ENCODE assay signal across 8 cellular contexts in genomic region chr1:88462481-88463261, GRCh38.
DNase-seq lines count a peak whose midpoint lies in the region; ATAC-seq, FAIRE-seq and TF ChIP-seq lines count a peak whose summit lies in the region.

No MANE protein-coding gene starts in this region.

- H3K27ac ChIP-seq in A673 (ENCODE audit: low read depth, low read length, poor library complexity, severe bottlenecking) (no peak overlapping the region), caudate nucleus (ENCODE audit: low read depth, low read length) (peak overlapping the region; percentile 83), kidney (ENCODE audit: low read depth in 2 of 2, low read length in 2 of 2) (no peak overlapping the region), stomach (peak overlapping the region; percentile 7 to 88 (median 84))

- no peak for TF ChIP-seq EP300 in stomach (IDR thresholded peaks at IDR 0.05)

- TF ChIP-seq CTCF in A673 (conservative IDR thresholded peaks at IDR 0.05; ENCODE audit: low read depth, low read length) (no peak), kidney (IDR thresholded peaks at IDR 0.05; ENCODE audit: borderline replicate concordance, extremely low read depth, insufficient read depth) (no peak), stomach (IDR thresholded peaks at IDR 0.05) (no peak)

- FAIRE-seq in kidney (lab: Jason Lieb, UNC), result no peak

- POLR2A ChIA-PET in A673 (lab: Charles Lee; ENCODE audit: low non-redundant PET), result interaction anchor here (0.6 kb wide), 1 partner anchor 570 kb away, joined by 4 read pairs; no protein-coding TSS in a partner anchor

- CTCF ChIA-PET in A673 (lab: Charles Lee), result interaction anchor here (0.6 kb wide), 1 partner anchor 282 kb away, joined by 3 read pairs; no protein-coding TSS in a partner anchor

- DNase-seq in A673 (ENCODE audit: low spot score) (peak; percentile 56), HuH-7.5 (ENCODE audit: low spot score) (peak; percentile 42), caudate nucleus (lab: John Stamatoyannopoulos, UW) (peak in 53 of 61 donors; percentile 17 to 88 (median 62)), kidney (peak; percentile 77), stomach (no peak), A172 (ENCODE audit: low spot score) (no peak)

- no peak overlapping the region for H3K9ac ChIP-seq in kidney (ENCODE audit: low read length in 2 of 2)

- BruUV-seq in A673 (replicated peaks; lab: Mats Ljungman, UMichigan), result no TSS peak

- no peak for TF ChIP-seq POLR2A in stomach (IDR thresholded peaks at IDR 0.05)

- WGBS in stomach, 5 donors, result 5 to 11% (median 7%) methylated on average over 34 to 70 of the region's 70 CpGs

- peaks cover 6% of the 10 kb centered on the region for H3K4me1 ChIP-seq in A673 (ENCODE audit: insufficient read depth, low read length, poor library complexity, severe bottlenecking)
- H3K4me1 ChIP-seq in kidney (ENCODE audit: control insufficient read depth in 1 of 2, insufficient read depth in 1 of 2, low read depth in 1 of 2, low read length in 2 of 2), result no peaks in the 10 kb centered on the region
- peaks cover 0 to 17% (median 5%) of the 10 kb centered on the region in 4 donors for H3K4me1 ChIP-seq in stomach

- H3K9me3 ChIP-seq in A673 (ENCODE audit: low read depth, low read length, poor library complexity, severe bottlenecking) (no peaks in the 10 kb centered on the region), kidney (ENCODE audit: control insufficient read depth in 1 of 2, low read length in 2 of 2) (no peaks in the 10 kb centered on the region), stomach (peaks cover 0 to 11% (median 7%) of the 10 kb centered on the region in 4 donors)

- peak overlapping the region; percentile 37 for H3K4me3 ChIP-seq in A673 (ENCODE audit: low read depth, low read length, poor library complexity, severe bottlenecking)
- peak overlapping the region in 1 of 2 donors; percentile 17 for H3K4me3 ChIP-seq in kidney (ENCODE audit: low read length in 2 of 2)
- peak overlapping the region; percentile 46 to 53 (median 48) for H3K4me3 ChIP-seq in stomach

- no peak for ATAC-seq in GM19023 (IDR thresholded peaks at IDR 0.05; ENCODE audit: unreplicated experiment)
- ATAC-seq in HG03457 (IDR thresholded peaks at IDR 0.05; ENCODE audit: unreplicated experiment), result no peak

- no peaks in the 10 kb centered on the region for H3K36me3 ChIP-seq in A673 (ENCODE audit: insufficient read depth, low read length, poor library complexity, severe bottlenecking)
- no peaks in the 10 kb centered on the region for H3K36me3 ChIP-seq in kidney (ENCODE audit: control insufficient read depth in 1 of 2, insufficient read depth in 2 of 2, low read length in 2 of 2)
- no peaks in the 10 kb centered on the region for H3K36me3 ChIP-seq in stomach

- intact Hi-C loops in A673 (cut with micrococcal nuclease; ENCODE audit: unreplicated experiment) (no loop called here), kidney (cut with DNase I) (no loop called here), stomach (cut with DNase I; ENCODE audit: low total_unique reads) (no loop called here)

- H3K27me3 ChIP-seq in A673 (replicated peaks; ENCODE audit: insufficient read depth, low read depth, low read length, poor library complexity) (peaks cover 27% of the 10 kb centered on the region), stomach (peaks cover 0 to 6% (median 4%) of the 10 kb centered on the region in 3 donors)

Comparison
In these comparisons a context has a peak if more than half of its experiments do, and no peak if none do; other contexts are left out.
1. DNase-seq: peak in A673 (single experiment), HuH-7.5 (single experiment), caudate nucleus (53 of 61) and kidney (single experiment); none in stomach (single experiment) and A172 (single experiment).
2. H3K27ac ChIP-seq: peak in caudate nucleus (single experiment) and stomach (5 of 5); none in A673 (single experiment) and kidney (0 of 2).